Comparison of ENCODE assay signal across 1 cellular context in the genomic region with DNA sequence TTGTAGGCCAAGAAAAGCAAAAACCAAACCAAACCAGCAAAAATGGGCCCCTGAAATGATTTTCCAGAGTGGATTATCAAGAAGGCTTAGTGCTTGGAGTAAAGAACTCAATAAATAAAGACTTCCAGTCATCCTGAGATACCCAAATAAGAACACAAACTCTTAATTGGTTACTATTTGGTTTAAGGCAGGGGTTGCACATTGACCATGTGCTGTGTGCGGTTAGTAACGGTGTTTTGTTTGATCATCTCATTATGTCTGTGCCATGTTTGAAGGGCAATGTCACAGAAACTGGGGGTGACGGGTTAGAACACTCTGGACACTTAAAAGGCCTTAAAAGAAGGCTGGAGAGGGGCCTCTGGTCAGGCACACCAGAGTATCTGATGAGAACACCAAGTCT.
TF ChIP-seq lines count a peak whose summit lies in the region.

No MANE protein-coding gene starts in this region.

TF ChIP-seq in HCT116, 20 proteins besides CTCF, POLR2A, EP300 and RAD21 (continued from another document):
- TF ChIP-seq, protein P1, sequence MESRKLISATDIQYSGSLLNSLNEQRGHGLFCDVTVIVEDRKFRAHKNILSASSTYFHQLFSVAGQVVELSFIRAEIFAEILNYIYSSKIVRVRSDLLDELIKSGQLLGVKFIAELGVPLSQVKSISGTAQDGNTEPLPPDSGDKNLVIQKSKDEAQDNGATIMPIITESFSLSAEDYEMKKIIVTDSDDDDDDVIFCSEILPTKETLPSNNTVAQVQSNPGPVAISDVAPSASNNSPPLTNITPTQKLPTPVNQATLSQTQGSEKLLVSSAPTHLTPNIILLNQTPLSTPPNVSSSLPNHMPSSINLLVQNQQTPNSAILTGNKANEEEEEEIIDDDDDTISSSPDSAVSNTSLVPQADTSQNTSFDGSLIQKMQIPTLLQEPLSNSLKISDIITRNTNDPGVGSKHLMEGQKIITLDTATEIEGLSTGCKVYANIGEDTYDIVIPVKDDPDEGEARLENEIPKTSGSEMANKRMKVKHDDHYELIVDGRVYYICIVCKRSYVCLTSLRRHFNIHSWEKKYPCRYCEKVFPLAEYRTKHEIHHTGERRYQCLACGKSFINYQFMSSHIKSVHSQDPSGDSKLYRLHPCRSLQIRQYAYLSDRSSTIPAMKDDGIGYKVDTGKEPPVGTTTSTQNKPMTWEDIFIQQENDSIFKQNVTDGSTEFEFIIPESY (IDR thresholded peaks at IDR 0.05; ENCODE audit: extremely low read depth, insufficient replicate concordance, low read length), result no peak
- TF ChIP-seq ELF1 (IDR thresholded peaks at IDR 0.05; ENCODE audit: borderline replicate concordance, low read depth), result no peak
- no peak for TF ChIP-seq CEBPB (IDR thresholded peaks at IDR 0.05; ENCODE audit: low read depth)
- TF ChIP-seq SRF (IDR thresholded peaks at IDR 0.05; ENCODE audit: low read depth), result no peak
- no peak for TF ChIP-seq JUND (IDR thresholded peaks at IDR 0.05)
- no peak for TF ChIP-seq POLR2AphosphoS5 (IDR thresholded peaks at IDR 0.05; ENCODE audit: low read depth, low read length)
- TF ChIP-seq, protein P2, sequence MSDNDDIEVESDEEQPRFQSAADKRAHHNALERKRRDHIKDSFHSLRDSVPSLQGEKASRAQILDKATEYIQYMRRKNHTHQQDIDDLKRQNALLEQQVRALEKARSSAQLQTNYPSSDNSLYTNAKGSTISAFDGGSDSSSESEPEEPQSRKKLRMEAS (IDR thresholded peaks at IDR 0.05), result no peak
- no peak for TF ChIP-seq EZH2 (IDR thresholded peaks at IDR 0.05)
- TF ChIP-seq SP1 (IDR thresholded peaks at IDR 0.05; ENCODE audit: low read depth), result no peak
- TF ChIP-seq ZNF274 (IDR thresholded peaks at IDR 0.05; ENCODE audit: low read depth, low read length), result no peak
- no peak for TF ChIP-seq ZFX (IDR thresholded peaks at IDR 0.05)
- no peak for TF ChIP-seq YY1 (IDR thresholded peaks at IDR 0.05; ENCODE audit: extremely low read depth, insufficient replicate concordance, low read depth, low read length)
- TF ChIP-seq TCF7L2 (IDR thresholded peaks at IDR 0.05; ENCODE audit: borderline replicate concordance, extremely low read depth, insufficient read depth, insufficient read length), result no peak
- TF ChIP-seq EZH2phosphoT487 (IDR thresholded peaks at IDR 0.05; ENCODE audit: borderline replicate concordance), result no peak
- TF ChIP-seq, protein P3, sequence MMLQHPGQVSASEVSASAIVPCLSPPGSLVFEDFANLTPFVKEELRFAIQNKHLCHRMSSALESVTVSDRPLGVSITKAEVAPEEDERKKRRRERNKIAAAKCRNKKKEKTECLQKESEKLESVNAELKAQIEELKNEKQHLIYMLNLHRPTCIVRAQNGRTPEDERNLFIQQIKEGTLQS (IDR thresholded peaks at IDR 0.05), result no peak
- TF ChIP-seq, protein P4, sequence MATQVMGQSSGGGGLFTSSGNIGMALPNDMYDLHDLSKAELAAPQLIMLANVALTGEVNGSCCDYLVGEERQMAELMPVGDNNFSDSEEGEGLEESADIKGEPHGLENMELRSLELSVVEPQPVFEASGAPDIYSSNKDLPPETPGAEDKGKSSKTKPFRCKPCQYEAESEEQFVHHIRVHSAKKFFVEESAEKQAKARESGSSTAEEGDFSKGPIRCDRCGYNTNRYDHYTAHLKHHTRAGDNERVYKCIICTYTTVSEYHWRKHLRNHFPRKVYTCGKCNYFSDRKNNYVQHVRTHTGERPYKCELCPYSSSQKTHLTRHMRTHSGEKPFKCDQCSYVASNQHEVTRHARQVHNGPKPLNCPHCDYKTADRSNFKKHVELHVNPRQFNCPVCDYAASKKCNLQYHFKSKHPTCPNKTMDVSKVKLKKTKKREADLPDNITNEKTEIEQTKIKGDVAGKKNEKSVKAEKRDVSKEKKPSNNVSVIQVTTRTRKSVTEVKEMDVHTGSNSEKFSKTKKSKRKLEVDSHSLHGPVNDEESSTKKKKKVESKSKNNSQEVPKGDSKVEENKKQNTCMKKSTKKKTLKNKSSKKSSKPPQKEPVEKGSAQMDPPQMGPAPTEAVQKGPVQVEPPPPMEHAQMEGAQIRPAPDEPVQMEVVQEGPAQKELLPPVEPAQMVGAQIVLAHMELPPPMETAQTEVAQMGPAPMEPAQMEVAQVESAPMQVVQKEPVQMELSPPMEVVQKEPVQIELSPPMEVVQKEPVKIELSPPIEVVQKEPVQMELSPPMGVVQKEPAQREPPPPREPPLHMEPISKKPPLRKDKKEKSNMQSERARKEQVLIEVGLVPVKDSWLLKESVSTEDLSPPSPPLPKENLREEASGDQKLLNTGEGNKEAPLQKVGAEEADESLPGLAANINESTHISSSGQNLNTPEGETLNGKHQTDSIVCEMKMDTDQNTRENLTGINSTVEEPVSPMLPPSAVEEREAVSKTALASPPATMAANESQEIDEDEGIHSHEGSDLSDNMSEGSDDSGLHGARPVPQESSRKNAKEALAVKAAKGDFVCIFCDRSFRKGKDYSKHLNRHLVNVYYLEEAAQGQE (IDR thresholded peaks at IDR 0.05; ENCODE audit: low read depth), result no peak
- no peak for TF ChIP-seq CBX3 (IDR thresholded peaks at IDR 0.05; ENCODE audit: low read depth)
